Comparison of ENCODE assay signal across 8 cellular contexts in the genomic region with DNA sequence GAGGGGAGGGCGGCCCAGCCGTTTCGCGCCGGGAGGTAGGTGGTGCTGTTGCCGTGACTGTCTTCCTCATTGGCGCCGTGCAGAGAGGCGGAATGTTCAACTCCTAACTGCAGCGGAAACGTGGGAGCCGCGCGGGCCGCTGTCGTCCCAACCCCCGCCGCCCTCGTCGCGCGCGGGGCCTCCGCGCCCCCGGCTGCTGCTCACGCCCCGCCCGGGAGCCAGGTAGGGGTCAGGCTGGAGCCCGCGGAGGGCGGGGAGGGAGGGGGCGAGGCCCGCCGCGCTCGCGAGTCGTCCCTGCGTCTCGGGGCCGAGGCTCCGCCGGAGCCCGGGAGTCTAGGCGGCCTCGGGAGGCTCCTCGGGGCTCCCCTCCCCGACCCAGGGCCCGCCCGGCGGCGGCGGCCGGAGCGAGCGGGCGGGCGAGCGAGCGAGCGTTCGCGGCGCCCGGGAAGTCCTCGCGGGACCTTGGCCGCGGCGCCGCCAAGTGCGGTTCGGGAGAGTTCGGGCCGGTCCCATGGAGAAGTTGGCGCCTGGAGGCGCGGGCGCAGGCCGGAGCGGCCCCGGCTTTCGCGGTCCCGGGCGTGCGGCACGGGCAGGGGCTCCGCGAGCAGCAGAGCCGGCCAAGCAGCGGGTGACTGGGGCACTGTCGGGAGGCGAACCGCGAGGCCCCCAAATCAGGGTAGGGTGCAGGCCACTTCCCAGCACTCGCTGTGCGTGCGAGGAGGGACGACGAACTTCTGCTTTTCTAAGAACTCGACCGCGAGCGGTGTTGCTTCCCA. TPM values are rescaled to one million over a fixed set of nuclear protein-coding genes. Genes with fewer than 3 reads are reported as not detected.
DNase-seq lines count a peak whose midpoint lies in the region; ATAC-seq, FAIRE-seq and TF ChIP-seq lines count a peak whose summit lies in the region.

Gene MAP3K20, plus strand, starts transcription at position 66 of the 776 bp plus-strand sequence. CDS start 15,186 bp downstream, outside the sequence.

- no peaks in the 10 kb centered on the region for H3K27me3 ChIP-seq in keratinocyte (ENCODE audit: control insufficient read depth, extremely low read depth, insufficient read depth, low read length)

- H3K36me3 ChIP-seq in keratinocyte (ENCODE audit: control insufficient read depth in 2 of 2, extremely low read depth in 1 of 2, insufficient read depth in 2 of 2, low read length in 2 of 2), result no peaks in the 10 kb centered on the region

- H3K27ac ChIP-seq in VCaP (peak within 1 kb of the TSS; percentile 94), keratinocyte (ENCODE audit: control insufficient read depth, insufficient read depth, low read length) (peak within 1 kb of the TSS; percentile 96)

- H2AFZ ChIP-seq in keratinocyte (ENCODE audit: control insufficient read depth, low read length), result peak within 1 kb of the TSS; percentile 91

- peak within 1 kb of the TSS; percentile 98 for H3K9ac ChIP-seq in keratinocyte (ENCODE audit: control insufficient read depth, extremely low read depth, insufficient read depth, low read length)

- H3K9me3 ChIP-seq in keratinocyte (ENCODE audit: control insufficient read depth, low read depth, low read length), result no peaks in the 10 kb centered on the region

- peak within 1 kb of the TSS; percentile 49 to 95 (median 90) for H3K4me3 ChIP-seq in keratinocyte (ENCODE audit: control insufficient read depth in 2 of 3, extremely low read depth in 1 of 3, insufficient read depth in 2 of 3, low read depth in 1 of 3, low read length in 3 of 3)

- peak; percentile 60 for TF ChIP-seq CTCF in VCaP (conservative IDR thresholded peaks at IDR 0.05)
- peak; percentile 20 to 92 (median 61) for TF ChIP-seq CTCF in keratinocyte (optimal IDR thresholded peaks at IDR 0.05 in 1 of 3, IDR thresholded peaks at IDR 0.05 in 1 of 3, conservative IDR thresholded peaks at IDR 0.05 in 1 of 3; ENCODE audit: extremely low read depth in 1 of 3, insufficient read depth in 2 of 3, low read length in 3 of 3)

- ATAC-seq in HG02798 (IDR thresholded peaks at IDR 0.05; ENCODE audit: poor library complexity, unreplicated experiment), result peak; percentile 78

- DNase-seq in SHP77 (lab: John Stamatoyannopoulos, UW), result peak; percentile 11 to 16
- no peak for DNase-seq in SHP77 treated with DMSO at 0.1 percent for 48 hours (lab: John Stamatoyannopoulos, UW)
- DNase-seq in NCI-H1930 (lab: John Stamatoyannopoulos, UW), result peak; percentile 28 to 61
- peak; percentile 30 for DNase-seq in central memory CD4-positive, alpha-beta T cell
- DNase-seq in keratinocyte (ENCODE audit: low read depth, low spot score), result no peak
- peak in 2 of 3 donors; percentile 26 to 29 for DNase-seq in stimulated activated CD4-positive, alpha-beta T cell treated with anti-CD3 and anti-CD28 coated beads, Interleukin-12 subunit alpha, Interleukin-12 subunit beta, amount 100 ng/mL, for 48 hours (ENCODE audit: low read depth in 2 of 3, low spot score in 1 of 3)

- no peak for FAIRE-seq in keratinocyte (lab: Jason Lieb, UNC)

- H3K4me2 ChIP-seq in keratinocyte (ENCODE audit: control insufficient read depth, extremely low read depth, insufficient read depth, low read depth, low read length), result peak within 1 kb of the TSS; percentile 97

- no peaks in the 10 kb centered on the region for H4K20me1 ChIP-seq in keratinocyte (ENCODE audit: control insufficient read depth, extremely low read depth, insufficient read depth, low read length)

- no peaks in the 10 kb centered on the region for H3K9me1 ChIP-seq in keratinocyte (ENCODE audit: control insufficient read depth, extremely low read depth, insufficient read depth, low read length)

- peaks cover 34% of the 10 kb centered on the region for H3K4me1 ChIP-seq in keratinocyte (ENCODE audit: control insufficient read depth, extremely low read depth, insufficient read depth, low read length)

- dilution Hi-C loops in keratinocyte (cut with MboI; ENCODE audit: extremely low pct_ligation_motif_present, low sequenced_read_pairs), result no loop called here

- peaks cover 45% of the 10 kb centered on the region for H3K79me2 ChIP-seq in keratinocyte (ENCODE audit: control insufficient read depth, insufficient read depth, low read length)

RNA-seq across cellular contexts. Expression of gene MAP3K20, which starts in this region (rescaled TPM):
- polyA plus RNA-seq in keratinocyte, result 23.9 to 31.7 TPM (median 28.1 TPM) in 3 replicates
- polyA plus RNA-seq in keratinocyte (2011; ENCODE audit: low read depth), result 16.6 TPM
- 18.3 and 35.3 TPM in 2 replicates for polyA plus RNA-seq in keratinocyte (2011; cell fraction: cytosol; rRNA removed)
- polyA plus RNA-seq in keratinocyte (2011; cell fraction: nucleus; rRNA removed), result 21.7 and 21.9 TPM in 2 replicates
- polyA plus RNA-seq in keratinocyte (2012; ENCODE audit: low replicate concordance), result 17.5 and 24.7 TPM in 2 replicates
- polyA minus RNA-seq in keratinocyte, result 8.5 to 72.1 TPM (median 43.9 TPM) in 3 replicates
- polyA minus RNA-seq in keratinocyte (2011; cell fraction: cytosol; rRNA and poly(A)+ RNA removed), result 59.5 TPM
- 16.7 and 40.3 TPM in 2 replicates for polyA minus RNA-seq in keratinocyte (2011; cell fraction: nucleus; rRNA and poly(A)+ RNA removed)

Comparison
In these comparisons a context has a peak if more than half of its experiments do, and no peak if none do; other contexts are left out.
1. DNase-seq: peak in SHP77 (2 of 2), NCI-H1930 (2 of 2), central memory CD4-positive, alpha-beta T cell (single experiment) and stimulated activated CD4-positive, alpha-beta T cell treated with anti-CD3 and anti-CD28 coated beads, Interleukin-12 subunit alpha, Interleukin-12 subunit beta, amount 100 ng/mL, for 48 hours (2 of 3); none in SHP77 treated with DMSO at 0.1 percent for 48 hours (single experiment) and keratinocyte (single experiment).